16 cellular contexts compared by ENCODE assay signal in genomic region chr7:118053353-118053752, GRCh38.
DNase-seq lines count a peak whose midpoint lies in the region; ATAC-seq and TF ChIP-seq lines count a peak whose summit lies in the region.
"Had no signal": no experiment of that assay in that cellular context is flagged by ENCODE, and none has a peak within 500 bp of the region (broad histone marks: within the 10 kb centered on the region; RNA-seq: fewer than 3 reads in every experiment).

No MANE protein-coding gene starts in this region.

- H3K27me3 ChIP-seq in breast epithelium: no peaks in the 10 kb centered on the region

- no peaks in the 10 kb centered on the region for H3K9me3 ChIP-seq in breast epithelium

- intact Hi-C loops in MCF 10A (cut with micrococcal nuclease): no loop called here
- intact Hi-C loops in breast epithelium (cut with DNase I; ENCODE audit: low total_unique reads): no loop called here

- H3K27ac ChIP-seq in breast epithelium: no peak overlapping the region

- no peaks in the 10 kb centered on the region for H3K4me1 ChIP-seq in breast epithelium

- no peak overlapping the region for H3K4me3 Mint-ChIP-seq in MCF 10A (ENCODE audit: unreplicated experiment)
- H3K4me3 Mint-ChIP-seq: HFFc6 had no signal

- no peak for TF ChIP-seq POLR2A in breast epithelium (IDR thresholded peaks at IDR 0.05)

- no peak overlapping the region for H3K4me3 ChIP-seq in breast epithelium
- H3K4me3 ChIP-seq in epithelial cell of esophagus (ENCODE audit: low read length): no peak overlapping the region

- DNase-seq in MCF 10A (ENCODE audit: unreplicated experiment) (peak; percentile 56), breast epithelium (ENCODE audit: low spot score in 2 of 2) (no peak), NCI-H345 treated with DMSO at 0.1 percent for 48 hours (lab: John Stamatoyannopoulos, UW; ENCODE audit: unreplicated experiment) (peak; percentile 9), epithelial cell of esophagus (ENCODE audit: low read depth) (peak; percentile 73), NCI-H2107 treated with DMSO at 0.1 percent for 48 hours (lab: John Stamatoyannopoulos, UW; ENCODE audit: unreplicated experiment) (no peak), 8988T (no peak)
- DNase-seq: AML-193; HFFc6; Karpas-422; NCI-H2107; NCI-H510A treated with DMSO at 0.1 percent for 48 hours; NK-92 treated with Interleukin-12 subunit alpha and Interleukin-12 subunit beta, amount 100 ng/mL, for 24 hours; OCI-M1; T-helper 1 cell had no signal

- H3K27ac Mint-ChIP-seq in MCF 10A (ENCODE audit: low read depth, unreplicated experiment): no peak overlapping the region
- H3K27ac Mint-ChIP-seq: HFFc6 had no signal

- no peaks in the 10 kb centered on the region for H3K36me3 ChIP-seq in breast epithelium

- TF ChIP-seq CTCF in MCF 10A (IDR thresholded peaks at IDR 0.05; ENCODE audit: unreplicated experiment): no peak
- TF ChIP-seq CTCF in breast epithelium (IDR thresholded peaks at IDR 0.05): no peak
- no peak for TF ChIP-seq CTCF in epithelial cell of esophagus (IDR thresholded peaks at IDR 0.05; ENCODE audit: insufficient read depth, low read depth, low read length, missing control alignments)

- no peaks in the 10 kb centered on the region for H3K9me3 Mint-ChIP-seq in MCF 10A (ENCODE audit: unreplicated experiment)

- H3K4me1 Mint-ChIP-seq in MCF 10A (ENCODE audit: insufficient read depth, unreplicated experiment): peaks cover 13% of the 10 kb centered on the region

- H3K27me3 Mint-ChIP-seq in MCF 10A (ENCODE audit: insufficient read depth, unreplicated experiment): no peaks in the 10 kb centered on the region

- BruUV-seq in MCF 10A (replicated peaks; lab: Mats Ljungman, UMichigan): no TSS peak

- CTCF ChIA-PET in MCF 10A (lab: Yijun Ruan, JAX): interaction anchor here (0.6 to 1.0 kb wide), 2 partner anchors 60 to 212 kb away, joined by 3 to 5 read pairs; no protein-coding TSS in a partner anchor

- POLR2A ChIA-PET in MCF 10A (lab: Yijun Ruan, JAX): no interaction called here

- H3K36me3 Mint-ChIP-seq in MCF 10A (ENCODE audit: insufficient read depth, unreplicated experiment): no peaks in the 10 kb centered on the region

- no peak for ATAC-seq in HG02759 (IDR thresholded peaks at IDR 0.05; ENCODE audit: unreplicated experiment)
- ATAC-seq in HG03025 (IDR thresholded peaks at IDR 0.05; ENCODE audit: low FRiP score, unreplicated experiment): no peak

Comparison
In these comparisons a context has a peak if more than half of its experiments do, and no peak if none do; other contexts are left out.
1. DNase-seq: peak in MCF 10A (single experiment), NCI-H345 treated with DMSO at 0.1 percent for 48 hours (single experiment) and epithelial cell of esophagus (single experiment); none in breast epithelium (0 of 2), NCI-H2107 treated with DMSO at 0.1 percent for 48 hours (single experiment) and 8988T (single experiment).